Comparison of ENCODE assay signal across 1 cellular context in the genomic region with DNA sequence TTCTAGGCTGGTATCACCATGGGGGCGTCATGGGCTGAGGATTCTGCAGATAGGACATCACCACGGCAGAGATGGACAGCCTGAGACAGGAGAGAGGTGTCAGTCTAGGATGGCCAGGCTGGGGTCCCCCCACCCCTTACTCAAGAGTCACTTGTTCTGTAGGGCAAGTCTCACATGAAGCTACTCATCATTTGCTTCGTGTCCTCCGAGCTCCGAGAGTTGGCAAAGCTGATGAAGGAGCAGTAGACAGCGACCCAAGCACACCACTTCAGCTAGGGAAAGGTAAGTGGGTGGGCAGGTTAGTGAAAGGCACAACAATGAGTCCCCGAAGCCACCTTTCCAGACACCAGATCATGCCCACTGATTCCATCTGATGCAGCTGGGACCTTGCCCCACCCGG.
TF ChIP-seq lines count a peak whose summit lies in the region.

No MANE protein-coding gene starts in this region.

TF ChIP-seq in endothelial cell of umbilical vein, 7 proteins besides CTCF, POLR2A, EP300 and RAD21:
- no peak for TF ChIP-seq FOS (IDR thresholded peaks at IDR 0.05; ENCODE audit: borderline replicate concordance, insufficient read depth, low read length)
- no peak for TF ChIP-seq MYC (IDR thresholded peaks at IDR 0.05; ENCODE audit: low read depth, low read length)
- TF ChIP-seq, protein P1, sequence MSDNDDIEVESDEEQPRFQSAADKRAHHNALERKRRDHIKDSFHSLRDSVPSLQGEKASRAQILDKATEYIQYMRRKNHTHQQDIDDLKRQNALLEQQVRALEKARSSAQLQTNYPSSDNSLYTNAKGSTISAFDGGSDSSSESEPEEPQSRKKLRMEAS (IDR thresholded peaks at IDR 0.05; ENCODE audit: insufficient read depth, insufficient read length), result no peak
- no peak for TF ChIP-seq EZH2 (IDR thresholded peaks at IDR 0.05; ENCODE audit: borderline replicate concordance, low read depth, low read length, severe bottlenecking)
- no peak for TF ChIP-seq JUN (IDR thresholded peaks at IDR 0.05; ENCODE audit: borderline replicate concordance, insufficient read depth, insufficient read length, low read depth)
- TF ChIP-seq GATA2 (IDR thresholded peaks at IDR 0.05; ENCODE audit: insufficient read depth, insufficient read length, low read depth, low read length), result no peak
- TF ChIP-seq POLR2AphosphoS5 (IDR thresholded peaks at IDR 0.05; ENCODE audit: insufficient read depth, low read depth, low read length), result no peak
